In genomic region chr14:96055753-96056508, GRCh38 we compare ENCODE assay signal across 20 cellular contexts. TPM values are rescaled to one million over a fixed set of nuclear protein-coding genes. Genes with fewer than 3 reads are reported as not detected.
DNase-seq lines count a peak whose midpoint lies in the region; ATAC-seq lines count a peak whose summit lies in the region.
"Had no signal": no experiment of that assay in that cellular context is flagged by ENCODE, and none has a peak within 500 bp of the region (broad histone marks: within the 10 kb centered on the region; RNA-seq: fewer than 3 reads in every experiment).

No MANE protein-coding gene starts in this region.

- peak; percentile 39 for DNase-seq in activated CD8-positive, alpha-beta memory T cell treated with anti-CD3 and anti-CD28 coated beads, Interleukin-2, amount 50 U/mL, for 48 hours
- DNase-seq in activated CD8-positive, alpha-beta memory T cell treated with anti-CD3 and anti-CD28 coated beads, Interleukin-2, amount 50 U/mL, for 4 hours = no peak
- peak; percentile 79 for DNase-seq in globus pallidus (ENCODE audit: low spot score)
- no peak for DNase-seq in neuronal stem cell (ENCODE audit: low spot score)
- DNase-seq in sciatic nerve (ENCODE audit: low spot score) = no peak
- DNase-seq in Kasumi-1 (lab: John Stamatoyannopoulos, UW) = no peak
- DNase-seq: activated naive CD8-positive, alpha-beta T cell treated with anti-CD3 and anti-CD28 coated beads for 36 hours; AML-193; colonic mucosa; DND-41; NCI-H1092; stimulated activated CD4-positive, alpha-beta T cell treated with anti-CD3 and anti-CD28 coated beads, Interleukin-4, amount 100 ng/mL, for 1 hour; stimulated activated naive CD4-positive, alpha-beta T cell had no signal

- no peak overlapping the region for H3K4ac ChIP-seq in neuronal stem cell (ENCODE audit: low read length)

- no peak overlapping the region for H2BK120ac ChIP-seq in neuronal stem cell (ENCODE audit: low read depth, low read length)

- no peak overlapping the region for H3K14ac ChIP-seq in neuronal stem cell (ENCODE audit: low read length)

- no peak overlapping the region for H3K27ac ChIP-seq in neuronal stem cell (replicated peaks; ENCODE audit: low read length)
- H3K27ac ChIP-seq: colonic mucosa, Peyer's patch, SJSA1 had no signal

- intact Hi-C loops in sciatic nerve (cut with DNase I) = no loop called here

- H3K79me1 ChIP-seq in neuronal stem cell (ENCODE audit: low read depth, low read length) = no peaks in the 10 kb centered on the region

- no peak overlapping the region for H2AFZ ChIP-seq in neuronal stem cell (ENCODE audit: low read length)

- H3K4me3 ChIP-seq in neuronal stem cell (ENCODE audit: low read length in 2 of 2) = no peak overlapping the region
- H3K4me3 ChIP-seq: colonic mucosa, Peyer's patch, SJSA1 had no signal

- no peak overlapping the region for H4K8ac ChIP-seq in neuronal stem cell (ENCODE audit: low read depth, low read length)

- no peak overlapping the region for H3K9ac ChIP-seq in neuronal stem cell (ENCODE audit: low read depth, low read length, poor library complexity)

- H2BK5ac ChIP-seq in neuronal stem cell (ENCODE audit: low read length) = no peak overlapping the region

- peak overlapping the region; percentile 21 for H3K18ac ChIP-seq in neuronal stem cell (ENCODE audit: low read length)

- no peak overlapping the region for H3K23ac ChIP-seq in neuronal stem cell (ENCODE audit: low read depth, low read length, poor library complexity)

- no peak overlapping the region for H2BK15ac ChIP-seq in neuronal stem cell (ENCODE audit: low read length)

- H2AK5ac ChIP-seq in neuronal stem cell (ENCODE audit: low read depth, low read length) = no peak overlapping the region

- no CpG with 5 or more reads among the region's 10 CpGs for WGBS in neuronal stem cell (ENCODE audit: extremely low coverage in 2 of 2, insufficient read length in 2 of 2, insufficient replicate concordance in 1 of 2), 2 donors

- ATAC-seq in GM18873 (IDR thresholded peaks at IDR 0.05; ENCODE audit: low FRiP score, unreplicated experiment) (no peak), GM19467 (IDR thresholded peaks at IDR 0.05; ENCODE audit: unreplicated experiment) (no peak), sciatic nerve (no peak)
- ATAC-seq: activated CD4-positive, alpha-beta T cell treated with anti-CD3 and anti-CD28 coated beads for 36 hours; activated T-helper 17 cell treated with anti-CD3 and anti-CD28 coated beads, Interleukin-2, amount 50 U/mL, for 72 hours; natural killer cell treated with Interleukin-12 subunit alpha and Interleukin-12 subunit beta and Interleukin-15 and Interleukin-18, amount 100 ng/mL, for 72 hours had no signal

- H3K36me3 ChIP-seq in neuronal stem cell (replicated peaks in 1 of 2; ENCODE audit: control insufficient read depth in 2 of 2, insufficient read depth in 2 of 2, low read length in 2 of 2) = peaks cover 0 to 40% of the 10 kb centered on the region in 2 donors
- H3K36me3 ChIP-seq: colonic mucosa, Peyer's patch, SJSA1 had no signal

- H3K9me3 ChIP-seq in neuronal stem cell (replicated peaks in 1 of 2; ENCODE audit: control insufficient read depth in 2 of 2, insufficient read depth in 1 of 2, low read depth in 1 of 2, low read length in 2 of 2) = no peaks in the 10 kb centered on the region
- H3K9me3 ChIP-seq: colonic mucosa, Peyer's patch, SJSA1 had no signal

- H4K91ac ChIP-seq in neuronal stem cell (ENCODE audit: low read depth, low read length, poor library complexity) = no peak overlapping the region

- no peak overlapping the region for H3K4me2 ChIP-seq in neuronal stem cell (ENCODE audit: insufficient read depth, low read length, poor library complexity, severe bottlenecking)

- H3K27me3 ChIP-seq in neuronal stem cell (ENCODE audit: control insufficient read depth in 3 of 3, insufficient read depth in 3 of 3, low read depth in 1 of 3, low read length in 3 of 3) = no peaks in the 10 kb centered on the region
- H3K27me3 ChIP-seq: colonic mucosa, Peyer's patch, SJSA1 had no signal

- peaks cover 0 to 12% of the 10 kb centered on the region in 2 donors for H3K4me1 ChIP-seq in neuronal stem cell (ENCODE audit: control insufficient read depth in 2 of 2, insufficient read depth in 1 of 2, low read depth in 1 of 2, low read length in 2 of 2)
- H3K4me1 ChIP-seq: colonic mucosa, Peyer's patch, SJSA1 had no signal

- H2BK12ac ChIP-seq in neuronal stem cell (ENCODE audit: low read length) = no peak overlapping the region

RNA-seq across cellular contexts. Expression of gene C14orf132, which starts 16.8 kb away (rescaled TPM):
- 4.9 TPM for polyA plus RNA-seq in neuronal stem cell (2013, experiment 1 of 2)
- polyA plus RNA-seq in neuronal stem cell (2013, experiment 2 of 2) = 4.3 TPM
- total RNA-seq in sciatic nerve = 18.7 TPM
- total RNA-seq: natural killer cell treated with Interleukin-12 subunit alpha and Interleukin-12 subunit beta and Interleukin-15 and Interleukin-18, amount 100 ng/mL, for 72 hours had no signal

Comparison
In these comparisons a context has a peak if more than half of its experiments do, and no peak if none do; other contexts are left out.
1. DNase-seq: peak in activated CD8-positive, alpha-beta memory T cell treated with anti-CD3 and anti-CD28 coated beads, Interleukin-2, amount 50 U/mL, for 48 hours (single experiment) and globus pallidus (single experiment); none in activated CD8-positive, alpha-beta memory T cell treated with anti-CD3 and anti-CD28 coated beads, Interleukin-2, amount 50 U/mL, for 4 hours (single experiment), neuronal stem cell (single experiment), sciatic nerve (single experiment) and Kasumi-1 (0 of 2).